In genomic region chr5:132674671-132675506, GRCh38 we compare ENCODE assay signal across 9 cellular contexts. TPM values are rescaled to one million over a fixed set of nuclear protein-coding genes. Genes with fewer than 3 reads are reported as not detected.
A peak's percentile ranks its signal among the peaks of the same experiment; 100 is the strongest.
DNase-seq lines count a peak whose midpoint lies in the region; ATAC-seq and TF ChIP-seq lines count a peak whose summit lies in the region.
"Had no signal": no experiment of that assay in that cellular context is flagged by ENCODE, and none has a peak within 500 bp of the region (broad histone marks: within the 10 kb centered on the region; RNA-seq: fewer than 3 reads in every experiment).

No MANE protein-coding gene starts in this region.

- intact Hi-C loops in OCI-LY7 (cut with micrococcal nuclease; ENCODE audit: unreplicated experiment), result no loop called here

- H3K27me3 Mint-ChIP-seq in mesothelial cell of epicardium (ENCODE audit: low read depth), result no peaks in the 10 kb centered on the region

- no TSS peak for BruUV-seq in OCI-LY7 (replicated peaks; lab: Mats Ljungman, UMichigan)

- no peaks in the 10 kb centered on the region for H3K9me3 Mint-ChIP-seq in mesothelial cell of epicardium
- H3K9me3 Mint-ChIP-seq: nephron had no signal

- H3K4me1 Mint-ChIP-seq in mesothelial cell of epicardium, result peaks cover 7% of the 10 kb centered on the region

- no peak overlapping the region for H3K27ac ChIP-seq in OCI-LY7 (ENCODE audit: low read depth, low read length, poor library complexity, severe bottlenecking)

- H3K9me2 ChIP-seq in OCI-LY7 (ENCODE audit: insufficient read depth, low read length), result no peaks in the 10 kb centered on the region

- H3K4me2 ChIP-seq in OCI-LY7 (ENCODE audit: low read length), result no peak overlapping the region

- no peak overlapping the region for H3K4me3 ChIP-seq in OCI-LY7 (ENCODE audit: low read depth, low read length, poor library complexity, severe bottlenecking)

- H2AFZ ChIP-seq in OCI-LY7 (ENCODE audit: low read length), result no peak overlapping the region

- H3K4me3 Mint-ChIP-seq in mesothelial cell of epicardium, result no peak overlapping the region
- H3K4me3 Mint-ChIP-seq: nephron had no signal

- no peaks in the 10 kb centered on the region for H3K4me1 ChIP-seq in OCI-LY7 (ENCODE audit: insufficient read depth, low read length, poor library complexity, severe bottlenecking)

- peak; percentile 82 for ATAC-seq in GM19438 (IDR thresholded peaks at IDR 0.05; ENCODE audit: low read depth, unreplicated experiment)
- peak; percentile 83 for ATAC-seq in HG03342 (IDR thresholded peaks at IDR 0.05; ENCODE audit: unreplicated experiment)

- H3K27ac Mint-ChIP-seq in mesothelial cell of epicardium, result peak overlapping the region; percentile 72

- POLR2A ChIA-PET in OCI-LY7 (lab: Charles Lee), result interaction anchor here (0.5 to 1.8 kb wide), 5 partner anchors 21 to 563 kb away, joined by 3 to 5 read pairs (median 4); no protein-coding TSS in a partner anchor

- no peaks in the 10 kb centered on the region for H4K20me1 ChIP-seq in OCI-LY7 (ENCODE audit: insufficient read depth, low read length)

- CTCF ChIA-PET in OCI-LY7 (lab: Charles Lee; ENCODE audit: unreplicated experiment), result no interaction called here

- no peaks in the 10 kb centered on the region for H3K36me3 ChIP-seq in OCI-LY7 (ENCODE audit: insufficient read depth, low read length)

- DNase-seq in ELR (ENCODE audit: low read depth), result peak; percentile 97
- peak; percentile 95 for DNase-seq in amniotic stem cell (lab: John Stamatoyannopoulos, UW)
- no peak for DNase-seq in mesothelial cell of epicardium (ENCODE audit: low spot score in 2 of 2, unreplicated experiment in 2 of 2)
- DNase-seq in OCI-LY7 (ENCODE audit: low spot score), result no peak
- no peak for DNase-seq in NCI-H2107 treated with DMSO at 0.1 percent for 48 hours (lab: John Stamatoyannopoulos, UW; ENCODE audit: unreplicated experiment)
- DNase-seq in stimulated activated naive CD4-positive, alpha-beta T cell (lab: John Stamatoyannopoulos, UW), result no peak

- TF ChIP-seq CTCF in mesothelial cell of epicardium (IDR thresholded peaks at IDR 0.05; ENCODE audit: unreplicated experiment), result no peak
- TF ChIP-seq CTCF in OCI-LY7 (conservative IDR thresholded peaks at IDR 0.05; ENCODE audit: low read length), result no peak

- H3K36me3 Mint-ChIP-seq in mesothelial cell of epicardium, result no peaks in the 10 kb centered on the region

- no peaks in the 10 kb centered on the region for H3K9me3 ChIP-seq in OCI-LY7 (ENCODE audit: low read length)

- H3K79me2 ChIP-seq in OCI-LY7 (ENCODE audit: insufficient read depth, low read depth, low read length), result no peaks in the 10 kb centered on the region

RNA-seq across cellular contexts. Expression of gene IL4, which starts 1.1 kb away (rescaled TPM):
- total RNA-seq in mesothelial cell of epicardium (not detected in 3 replicates), OCI-LY7 (2022) (not detected in 2 replicates)
- total RNA-seq in OCI-LY7 (2014; rRNA removed; shearing (Covaris generic)), result not detected in 2 replicates

RNA-seq across cellular contexts. Expression of gene IL13, which starts 16.9 kb away (rescaled TPM):
- total RNA-seq in mesothelial cell of epicardium (0.33 to 0.78 TPM (median 0.50 TPM) in 3 replicates), OCI-LY7 (2022) (not detected in 2 replicates)
- not detected in 2 replicates for total RNA-seq in OCI-LY7 (2014; rRNA removed; shearing (Covaris generic))

Comparison
In these comparisons a context has a peak if more than half of its experiments do, and no peak if none do; other contexts are left out.
1. DNase-seq: peak in ELR (single experiment) and amniotic stem cell (single experiment); none in mesothelial cell of epicardium (0 of 2), OCI-LY7 (single experiment), NCI-H2107 treated with DMSO at 0.1 percent for 48 hours (single experiment) and stimulated activated naive CD4-positive, alpha-beta T cell (0 of 6).